17 cellular contexts compared by ENCODE assay signal in the genomic region with DNA sequence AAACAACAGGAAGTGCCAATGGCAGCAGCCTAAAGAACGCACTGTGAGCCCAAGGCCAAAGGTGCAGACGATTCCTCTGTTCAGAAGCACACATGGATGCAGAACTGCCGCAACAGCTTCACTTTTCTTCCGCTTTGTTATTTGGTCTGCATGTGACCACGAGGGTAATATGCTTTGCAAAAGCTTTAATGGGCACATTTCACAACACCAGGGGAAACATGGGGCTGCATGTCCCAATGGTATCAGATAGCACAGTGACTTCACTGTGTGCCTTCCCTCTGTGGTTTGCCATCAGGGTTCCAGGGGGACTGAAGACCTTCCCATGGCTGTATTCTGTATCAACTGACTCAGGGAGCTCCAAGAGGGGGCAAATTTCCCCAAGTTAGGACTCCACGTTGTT.
"Had no signal": no experiment of that assay in that cellular context is flagged by ENCODE, and none has a peak within 500 bp of the region (broad histone marks: within the 10 kb centered on the region; RNA-seq: fewer than 3 reads in every experiment).

No MANE protein-coding gene starts in this region.

- H3K27me3 Mint-ChIP-seq: activated CD4-positive, alpha-beta T cell treated with anti-CD3 and anti-CD28 coated beads for 36 hours; activated naive CD8-positive, alpha-beta T cell; naive thymus-derived CD4-positive, alpha-beta T cell; stimulated activated memory B cell treated with anti-CD40 and anti-IgM and Interleukin-4, amounts not matched to agents 10 μg/mL and 1 μg/mL and 100 μg/mL, for 72 hours; T-cell had no signal

- DNase-seq: activated CD4-positive, alpha-beta T cell treated with anti-CD3 and anti-CD28 coated beads for 36 hours; activated CD4-positive, alpha-beta T cell treated with anti-CD3 and anti-CD28 coated beads, Interleukin-2, amount 50 U/mL, for 48 hours; activated gamma-delta T cell treated with Interleukin-2 at 50 U/mL for 16 hours; central memory CD4-positive, alpha-beta T cell; colonic mucosa; heart left ventricle; immature natural killer cell; mesendoderm; naive thymus-derived CD4-positive, alpha-beta T cell; pancreas; stimulated activated CD4-positive, alpha-beta T cell treated with anti-CD3 and anti-CD28 coated beads, Interleukin-4, amount 100 ng/mL, for 4 hours; T-cell had no signal

- H3K9me3 Mint-ChIP-seq: activated T-helper 1 cell treated with anti-CD3 and anti-CD28 coated beads, Interleukin-12 subunit alpha, Interleukin-12 subunit beta, Interleukin-2, Interleukin-4 antibody, amounts not matched to agents 30 ng/mL and 10 ng/mL and 1 ng/mL, durations not matched to agents 14 hours and 24 hours and 36 hours; immature natural killer cell; naive thymus-derived CD4-positive, alpha-beta T cell; stimulated activated memory B cell treated with anti-CD40 and anti-IgM and Interleukin-4, amounts not matched to agents 10 μg/mL and 1 μg/mL and 100 μg/mL, for 72 hours; T-cell; WTC11 had no signal

- H3K27ac Mint-ChIP-seq: activated CD4-positive, alpha-beta T cell treated with anti-CD3 and anti-CD28 coated beads for 36 hours; activated naive CD8-positive, alpha-beta T cell; activated T-helper 1 cell treated with anti-CD3 and anti-CD28 coated beads, Interleukin-12 subunit alpha, Interleukin-12 subunit beta, Interleukin-2, Interleukin-4 antibody, amounts not matched to agents 30 ng/mL and 10 ng/mL and 1 ng/mL, durations not matched to agents 14 hours and 24 hours and 36 hours; immature natural killer cell; stimulated activated memory B cell treated with anti-CD40 and anti-IgM and Interleukin-4, amounts not matched to agents 10 μg/mL and 1 μg/mL and 100 μg/mL, for 72 hours; T-cell; WTC11 had no signal

- H3K4me3 ChIP-seq: colonic mucosa, heart left ventricle, pancreas had no signal

- H3K27ac ChIP-seq: colonic mucosa, heart left ventricle, neutrophil, pancreas had no signal

- H3K4me1 Mint-ChIP-seq: immature natural killer cell; stimulated activated memory B cell treated with anti-CD40 and anti-IgM and Interleukin-4, amounts not matched to agents 10 μg/mL and 1 μg/mL and 100 μg/mL, for 72 hours; WTC11 had no signal

- H3K9me3 ChIP-seq: colonic mucosa, heart left ventricle, neutrophil, pancreas had no signal

- H3K27me3 ChIP-seq: colonic mucosa, heart left ventricle, neutrophil, pancreas had no signal

- H3K4me1 ChIP-seq: colonic mucosa, pancreas had no signal

- H3K4me3 Mint-ChIP-seq: activated CD4-positive, alpha-beta T cell treated with anti-CD3 and anti-CD28 coated beads for 36 hours; activated naive CD8-positive, alpha-beta T cell; activated T-helper 1 cell treated with anti-CD3 and anti-CD28 coated beads, Interleukin-12 subunit alpha, Interleukin-12 subunit beta, Interleukin-2, Interleukin-4 antibody, amounts not matched to agents 30 ng/mL and 10 ng/mL and 1 ng/mL, durations not matched to agents 14 hours and 24 hours and 36 hours; immature natural killer cell; naive thymus-derived CD4-positive, alpha-beta T cell; stimulated activated memory B cell treated with anti-CD40 and anti-IgM and Interleukin-4, amounts not matched to agents 10 μg/mL and 1 μg/mL and 100 μg/mL, for 72 hours; T-cell; WTC11 had no signal
